ENCODE assay signal across 8 cellular contexts in the genomic region with DNA sequence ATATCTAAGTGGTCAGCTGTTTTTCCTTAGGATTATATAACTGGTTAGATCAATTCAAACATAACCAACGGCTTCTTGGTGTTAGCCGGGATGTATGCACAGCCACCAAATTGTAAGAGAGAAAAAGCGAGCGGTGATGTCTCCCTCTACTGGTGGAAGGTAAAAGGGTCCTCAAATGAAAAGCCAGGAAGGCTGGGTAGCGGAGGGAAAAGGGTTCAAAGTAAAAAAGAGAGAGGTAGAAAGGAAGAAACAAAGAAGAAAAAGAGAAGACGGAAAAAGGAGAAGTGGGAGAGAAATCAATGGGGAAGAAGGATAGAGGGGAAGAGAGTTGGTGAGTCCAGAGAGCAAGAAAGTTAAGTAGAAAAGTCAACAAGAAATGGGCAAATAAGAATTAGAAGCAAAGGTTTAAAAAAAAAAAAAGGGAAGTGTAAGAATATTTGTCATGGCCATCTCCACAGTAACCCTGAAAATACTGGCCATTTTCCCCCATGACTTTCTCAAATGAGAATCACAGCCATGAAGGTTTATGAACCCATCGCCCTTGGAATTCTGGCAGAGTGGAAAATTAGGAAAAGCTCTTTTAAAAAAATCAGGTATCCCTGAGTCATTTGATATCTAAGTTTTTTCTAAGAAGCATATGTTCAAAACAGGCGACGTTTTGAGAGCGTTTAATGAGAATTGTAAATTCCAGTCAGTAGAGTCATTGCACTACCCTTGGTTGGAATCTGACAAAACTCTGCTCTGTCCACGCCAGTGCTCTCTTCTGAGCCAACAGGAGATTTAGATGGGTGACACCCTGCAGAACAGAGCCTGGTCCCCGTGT.
DNase-seq lines count a peak whose midpoint lies in the region; ATAC-seq, FAIRE-seq and TF ChIP-seq lines count a peak whose summit lies in the region.

No MANE protein-coding gene starts in this region.

- no peaks in the 10 kb centered on the region for H3K9me3 Mint-ChIP-seq in activated CD4-positive, alpha-beta T cell treated with anti-CD3 and anti-CD28 coated beads for 36 hours (ENCODE audit: low read depth)
- peaks cover 3% of the 10 kb centered on the region for H3K9me3 Mint-ChIP-seq in memory B cell

- CTCF ChIA-PET in activated CD4-positive, alpha-beta T cell treated with anti-CD3 and anti-CD28 coated beads for 36 hours (lab: Charles Lee), result interaction anchor here (0.6 to 4.0 kb wide), 31 partner anchors 11 to 1522 kb away, joined by 3 to 24 read pairs (median 3); a partner anchor contains a TSS

- no peaks in the 10 kb centered on the region for H3K36me3 Mint-ChIP-seq in activated CD4-positive, alpha-beta T cell treated with anti-CD3 and anti-CD28 coated beads for 36 hours (ENCODE audit: low read depth)
- H3K36me3 Mint-ChIP-seq in memory B cell, result peaks cover 17% of the 10 kb centered on the region

- H3K4me1 Mint-ChIP-seq in activated CD4-positive, alpha-beta T cell treated with anti-CD3 and anti-CD28 coated beads for 36 hours, result peaks cover 31% of the 10 kb centered on the region
- peaks cover 10% of the 10 kb centered on the region for H3K4me1 Mint-ChIP-seq in memory B cell

- POLR2A ChIA-PET in activated CD4-positive, alpha-beta T cell treated with anti-CD3 and anti-CD28 coated beads for 36 hours (lab: Charles Lee), result no interaction called here

- FAIRE-seq in H54 (lab: Jason Lieb, UNC), result no peak

- H3K27ac Mint-ChIP-seq in activated CD4-positive, alpha-beta T cell treated with anti-CD3 and anti-CD28 coated beads for 36 hours, result no peak overlapping the region
- peak overlapping the region; percentile 54 for H3K27ac Mint-ChIP-seq in memory B cell

- TF ChIP-seq POLR2A in H54 (IDR thresholded peaks at IDR 0.05; ENCODE audit: low read depth, low read length), result no peak

- no peak overlapping the region for H3K4me3 Mint-ChIP-seq in activated CD4-positive, alpha-beta T cell treated with anti-CD3 and anti-CD28 coated beads for 36 hours
- peak overlapping the region; percentile 76 for H3K4me3 Mint-ChIP-seq in memory B cell

- peak; percentile 48 for ATAC-seq in activated CD4-positive, alpha-beta T cell treated with anti-CD3 and anti-CD28 coated beads for 36 hours
- ATAC-seq in memory B cell (ENCODE audit: low read depth) (peak; percentile 89), GM18907 (IDR thresholded peaks at IDR 0.05; ENCODE audit: unreplicated experiment) (no peak)

- H3K27me3 Mint-ChIP-seq in activated CD4-positive, alpha-beta T cell treated with anti-CD3 and anti-CD28 coated beads for 36 hours, result peaks cover 5% of the 10 kb centered on the region
- no peaks in the 10 kb centered on the region for H3K27me3 Mint-ChIP-seq in memory B cell

- intact Hi-C loops in activated CD4-positive, alpha-beta T cell treated with anti-CD3 and anti-CD28 coated beads for 36 hours (cut with DNase I, micrococcal nuclease), result loop anchor here (1.0 to 10.0 kb wide), 8 partner anchors 95 to 405 kb away; a partner anchor contains a TSS

- DNase-seq in COLO829 (ENCODE audit: low spot score) (peak; percentile 87), H54 (ENCODE audit: insufficient read length, low spot score) (peak; percentile 63), NCI-H2171 (lab: John Stamatoyannopoulos, UW) (peak; percentile 48), dermis microvascular lymphatic vessel endothelial cell (ENCODE audit: low read depth in 2 of 2) (peak; percentile 55 to 71), memory B cell (ENCODE audit: low spot score in 2 of 2) (peak; percentile 55 to 73)
- peak; percentile 73 for DNase-seq in activated CD4-positive, alpha-beta T cell treated with anti-CD3 and anti-CD28 coated beads for 36 hours
- peak; percentile 9 for DNase-seq in stimulated activated CD8-positive, alpha-beta memory T cell treated with anti-CD3 and anti-CD28 coated beads, Interleukin-7, amount 100 ng/mL, for 24 hours (ENCODE audit: low read depth)

Comparison
In these comparisons a context has a peak if more than half of its experiments do, and no peak if none do; other contexts are left out.
1. DNase-seq: peak in every context shown above with its lines; median percentile 87 in COLO829; 73 in activated CD4-positive, alpha-beta T cell treated with anti-CD3 and anti-CD28 coated beads for 36 hours; 64 in memory B cell; 63 in H54; 63 in dermis microvascular lymphatic vessel endothelial cell; 48 in NCI-H2171; 9 in stimulated activated CD8-positive, alpha-beta memory T cell treated with anti-CD3 and anti-CD28 coated beads, Interleukin-7, amount 100 ng/mL, for 24 hours.